Comparison of ENCODE assay signal across 1 cellular context in genomic region chr6:33392979-33393378, GRCh38.
TF ChIP-seq lines count a peak whose summit lies in the region.

No MANE protein-coding gene starts in this region.

TF ChIP-seq in WTC11, 78 proteins besides CTCF, POLR2A, EP300 and RAD21 (continued from another document):
- TF ChIP-seq, protein P1, sequence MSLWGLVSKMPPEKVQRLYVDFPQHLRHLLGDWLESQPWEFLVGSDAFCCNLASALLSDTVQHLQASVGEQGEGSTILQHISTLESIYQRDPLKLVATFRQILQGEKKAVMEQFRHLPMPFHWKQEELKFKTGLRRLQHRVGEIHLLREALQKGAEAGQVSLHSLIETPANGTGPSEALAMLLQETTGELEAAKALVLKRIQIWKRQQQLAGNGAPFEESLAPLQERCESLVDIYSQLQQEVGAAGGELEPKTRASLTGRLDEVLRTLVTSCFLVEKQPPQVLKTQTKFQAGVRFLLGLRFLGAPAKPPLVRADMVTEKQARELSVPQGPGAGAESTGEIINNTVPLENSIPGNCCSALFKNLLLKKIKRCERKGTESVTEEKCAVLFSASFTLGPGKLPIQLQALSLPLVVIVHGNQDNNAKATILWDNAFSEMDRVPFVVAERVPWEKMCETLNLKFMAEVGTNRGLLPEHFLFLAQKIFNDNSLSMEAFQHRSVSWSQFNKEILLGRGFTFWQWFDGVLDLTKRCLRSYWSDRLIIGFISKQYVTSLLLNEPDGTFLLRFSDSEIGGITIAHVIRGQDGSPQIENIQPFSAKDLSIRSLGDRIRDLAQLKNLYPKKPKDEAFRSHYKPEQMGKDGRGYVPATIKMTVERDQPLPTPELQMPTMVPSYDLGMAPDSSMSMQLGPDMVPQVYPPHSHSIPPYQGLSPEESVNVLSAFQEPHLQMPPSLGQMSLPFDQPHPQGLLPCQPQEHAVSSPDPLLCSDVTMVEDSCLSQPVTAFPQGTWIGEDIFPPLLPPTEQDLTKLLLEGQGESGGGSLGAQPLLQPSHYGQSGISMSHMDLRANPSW (CRISPR knock-in tag; conservative IDR thresholded peaks at IDR 0.05; ENCODE audit: low read depth) = no peak
- TF ChIP-seq SOX15 (CRISPR knock-in tag; IDR thresholded peaks at IDR 0.05) (no peak), ZNF121 (CRISPR knock-in tag; IDR thresholded peaks at IDR 0.05) (no peak), ZBTB21 (CRISPR knock-in tag; IDR thresholded peaks at IDR 0.05; ENCODE audit: borderline replicate concordance) (no peak)
- TF ChIP-seq, protein P2, sequence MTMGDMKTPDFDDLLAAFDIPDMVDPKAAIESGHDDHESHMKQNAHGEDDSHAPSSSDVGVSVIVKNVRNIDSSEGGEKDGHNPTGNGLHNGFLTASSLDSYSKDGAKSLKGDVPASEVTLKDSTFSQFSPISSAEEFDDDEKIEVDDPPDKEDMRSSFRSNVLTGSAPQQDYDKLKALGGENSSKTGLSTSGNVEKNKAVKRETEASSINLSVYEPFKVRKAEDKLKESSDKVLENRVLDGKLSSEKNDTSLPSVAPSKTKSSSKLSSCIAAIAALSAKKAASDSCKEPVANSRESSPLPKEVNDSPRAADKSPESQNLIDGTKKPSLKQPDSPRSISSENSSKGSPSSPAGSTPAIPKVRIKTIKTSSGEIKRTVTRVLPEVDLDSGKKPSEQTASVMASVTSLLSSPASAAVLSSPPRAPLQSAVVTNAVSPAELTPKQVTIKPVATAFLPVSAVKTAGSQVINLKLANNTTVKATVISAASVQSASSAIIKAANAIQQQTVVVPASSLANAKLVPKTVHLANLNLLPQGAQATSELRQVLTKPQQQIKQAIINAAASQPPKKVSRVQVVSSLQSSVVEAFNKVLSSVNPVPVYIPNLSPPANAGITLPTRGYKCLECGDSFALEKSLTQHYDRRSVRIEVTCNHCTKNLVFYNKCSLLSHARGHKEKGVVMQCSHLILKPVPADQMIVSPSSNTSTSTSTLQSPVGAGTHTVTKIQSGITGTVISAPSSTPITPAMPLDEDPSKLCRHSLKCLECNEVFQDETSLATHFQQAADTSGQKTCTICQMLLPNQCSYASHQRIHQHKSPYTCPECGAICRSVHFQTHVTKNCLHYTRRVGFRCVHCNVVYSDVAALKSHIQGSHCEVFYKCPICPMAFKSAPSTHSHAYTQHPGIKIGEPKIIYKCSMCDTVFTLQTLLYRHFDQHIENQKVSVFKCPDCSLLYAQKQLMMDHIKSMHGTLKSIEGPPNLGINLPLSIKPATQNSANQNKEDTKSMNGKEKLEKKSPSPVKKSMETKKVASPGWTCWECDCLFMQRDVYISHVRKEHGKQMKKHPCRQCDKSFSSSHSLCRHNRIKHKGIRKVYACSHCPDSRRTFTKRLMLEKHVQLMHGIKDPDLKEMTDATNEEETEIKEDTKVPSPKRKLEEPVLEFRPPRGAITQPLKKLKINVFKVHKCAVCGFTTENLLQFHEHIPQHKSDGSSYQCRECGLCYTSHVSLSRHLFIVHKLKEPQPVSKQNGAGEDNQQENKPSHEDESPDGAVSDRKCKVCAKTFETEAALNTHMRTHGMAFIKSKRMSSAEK (CRISPR knock-in tag; IDR thresholded peaks at IDR 0.05; ENCODE audit: borderline replicate concordance) = no peak
- TF ChIP-seq, protein P3, sequence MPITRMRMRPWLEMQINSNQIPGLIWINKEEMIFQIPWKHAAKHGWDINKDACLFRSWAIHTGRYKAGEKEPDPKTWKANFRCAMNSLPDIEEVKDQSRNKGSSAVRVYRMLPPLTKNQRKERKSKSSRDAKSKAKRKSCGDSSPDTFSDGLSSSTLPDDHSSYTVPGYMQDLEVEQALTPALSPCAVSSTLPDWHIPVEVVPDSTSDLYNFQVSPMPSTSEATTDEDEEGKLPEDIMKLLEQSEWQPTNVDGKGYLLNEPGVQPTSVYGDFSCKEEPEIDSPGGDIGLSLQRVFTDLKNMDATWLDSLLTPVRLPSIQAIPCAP (CRISPR knock-in tag; IDR thresholded peaks at IDR 0.05) = no peak
- TF ChIP-seq, protein P4, sequence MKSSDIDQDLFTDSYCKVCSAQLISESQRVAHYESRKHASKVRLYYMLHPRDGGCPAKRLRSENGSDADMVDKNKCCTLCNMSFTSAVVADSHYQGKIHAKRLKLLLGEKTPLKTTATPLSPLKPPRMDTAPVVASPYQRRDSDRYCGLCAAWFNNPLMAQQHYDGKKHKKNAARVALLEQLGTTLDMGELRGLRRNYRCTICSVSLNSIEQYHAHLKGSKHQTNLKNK (CRISPR knock-in tag; IDR thresholded peaks at IDR 0.05) = no peak
